ENCODE assay signal across 8 cellular contexts in the genomic region with DNA sequence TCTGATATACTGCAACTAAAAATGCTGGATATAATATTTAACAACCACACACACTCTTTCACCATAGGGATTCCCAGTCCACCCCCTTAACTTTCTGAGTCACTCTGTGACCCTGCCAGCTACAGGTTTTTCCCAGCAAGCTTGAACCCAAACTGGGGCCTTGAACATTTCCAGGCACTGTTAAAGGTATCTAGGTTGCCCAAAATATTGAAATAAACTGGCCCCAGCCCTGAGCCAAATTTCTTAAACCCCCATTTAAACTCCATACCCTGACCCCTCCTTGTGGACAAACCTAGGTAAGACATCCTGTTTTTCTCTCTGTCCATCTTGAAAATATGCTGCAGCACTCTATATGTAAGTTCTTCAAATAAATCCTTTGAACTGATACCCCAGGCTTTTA. TPM values are rescaled to one million over a fixed set of nuclear protein-coding genes. Genes with fewer than 3 reads are reported as not detected.
DNase-seq lines count a peak whose midpoint lies in the region; ATAC-seq and TF ChIP-seq lines count a peak whose summit lies in the region.

No MANE protein-coding gene starts in this region.

- H3K36me3 Mint-ChIP-seq in activated CD8-positive, alpha-beta memory T cell treated with anti-CD3 and anti-CD28 coated beads, Interleukin-2, amount 10 ng/mL, durations not matched to agents 7 days and 5 days: no peaks in the 10 kb centered on the region

- TF ChIP-seq CTCF in astrocyte of the spinal cord (IDR thresholded peaks at IDR 0.05; ENCODE audit: low read depth, low read length): peak; percentile 56
- peak; percentile 26 for TF ChIP-seq CTCF in mucosa of descending colon (IDR thresholded peaks at IDR 0.05)
- no peak for TF ChIP-seq CTCF in lower leg skin (IDR thresholded peaks at IDR 0.05)

- no peaks in the 10 kb centered on the region for H3K9me3 Mint-ChIP-seq in activated CD8-positive, alpha-beta memory T cell treated with anti-CD3 and anti-CD28 coated beads, Interleukin-2, amount 10 ng/mL, durations not matched to agents 7 days and 5 days (ENCODE audit: low read depth)

- peak; percentile 68 for ATAC-seq in activated CD8-positive, alpha-beta memory T cell treated with anti-CD3 and anti-CD28 coated beads, Interleukin-2, amount 10 ng/mL, durations not matched to agents 7 days and 5 days
- ATAC-seq in mucosa of descending colon (peak; percentile 61), GM21825 (IDR thresholded peaks at IDR 0.05; ENCODE audit: unreplicated experiment) (no peak)

- no peak for DNase-seq in activated CD8-positive, alpha-beta memory T cell treated with anti-CD3 and anti-CD28 coated beads, Interleukin-2, amount 10 ng/mL, durations not matched to agents 7 days and 5 days
- DNase-seq in activated CD8-positive, alpha-beta memory T cell treated with anti-CD3 and anti-CD28 coated beads for 24 hours: no peak
- DNase-seq in MV-4-11 (lab: John Stamatoyannopoulos, UW): peak; percentile 31
- peak; percentile 34 for DNase-seq in astrocyte of the spinal cord (ENCODE audit: low read depth, low spot score)
- no peak for DNase-seq in mucosa of descending colon
- no peak for DNase-seq in effector CD8-positive, alpha-beta T cell (lab: John Stamatoyannopoulos, UW)
- DNase-seq in lower leg skin (ENCODE audit: low spot score in 2 of 2): no peak

- no peaks in the 10 kb centered on the region for H3K36me3 ChIP-seq in mucosa of descending colon (ENCODE audit: low read depth)

- H3K9me3 ChIP-seq in mucosa of descending colon: no peaks in the 10 kb centered on the region

- intact Hi-C loops in mucosa of descending colon (cut with DNase I, micrococcal nuclease): loop anchor here in 1 of 2 donors (10.0 kb wide), 1 partner anchor 65 kb away; no protein-coding TSS in a partner anchor
- intact Hi-C loops in lower leg skin (cut with DNase I; ENCODE audit: low total_unique reads): no loop called here

- H3K4me1 Mint-ChIP-seq in activated CD8-positive, alpha-beta memory T cell treated with anti-CD3 and anti-CD28 coated beads, Interleukin-2, amount 10 ng/mL, durations not matched to agents 7 days and 5 days: no peaks in the 10 kb centered on the region

- H3K4me1 ChIP-seq in mucosa of descending colon (ENCODE audit: low read depth): no peaks in the 10 kb centered on the region

- CTCF ChIA-PET in activated CD8-positive, alpha-beta memory T cell treated with anti-CD3 and anti-CD28 coated beads, Interleukin-2, amount 10 ng/mL, durations not matched to agents 7 days and 5 days (lab: Charles Lee): interaction anchor here (0.7 to 1.5 kb wide), 6 partner anchors 9 to 172 kb away, joined by 3 to 6 read pairs (median 4); no protein-coding TSS in a partner anchor

- in situ Hi-C loops in astrocyte of the spinal cord (cut with HindIII; ENCODE audit: low sequenced_read_pairs): no loop called here

- H3K27ac Mint-ChIP-seq in activated CD8-positive, alpha-beta memory T cell treated with anti-CD3 and anti-CD28 coated beads, Interleukin-2, amount 10 ng/mL, durations not matched to agents 7 days and 5 days: no peak overlapping the region

- H3K27me3 Mint-ChIP-seq in activated CD8-positive, alpha-beta memory T cell treated with anti-CD3 and anti-CD28 coated beads, Interleukin-2, amount 10 ng/mL, durations not matched to agents 7 days and 5 days: peaks cover 13% of the 10 kb centered on the region

- H3K4me3 ChIP-seq in astrocyte of the spinal cord (ENCODE audit: low read depth, low read length) (no peak overlapping the region), mucosa of descending colon (no peak overlapping the region), lower leg skin (ENCODE audit: low read depth, poor library complexity, severe bottlenecking) (no peak overlapping the region)

- TF ChIP-seq POLR2A in lower leg skin (IDR thresholded peaks at IDR 0.05): no peak

- no peak overlapping the region for H3K4me3 Mint-ChIP-seq in activated CD8-positive, alpha-beta memory T cell treated with anti-CD3 and anti-CD28 coated beads, Interleukin-2, amount 10 ng/mL, durations not matched to agents 7 days and 5 days

RNA-seq across cellular contexts. Expression of gene DCTN1, which starts 19.7 kb away (rescaled TPM):
- total RNA-seq in activated CD8-positive, alpha-beta memory T cell treated with anti-CD3 and anti-CD28 coated beads, Interleukin-2, amount 10 ng/mL, durations not matched to agents 7 days and 5 days: 100 to 1,000 TPM in 1 of 2 experiments, 10 to 100 TPM in 1; 98.3 to 108 TPM
- total RNA-seq in mucosa of descending colon: 100 to 1,000 TPM; 114 to 159 (median 116) TPM
- 100 to 1,000 TPM in 1 of 4 donors, 10 to 100 TPM in 3; 76.5 to 106 (median 95.8) TPM for total RNA-seq in lower leg skin

RNA-seq across cellular contexts. Expression of gene C2orf81, which starts 21.6 kb away (rescaled TPM):
- 1 to 10 TPM in 1 of 2 experiments, under 1 TPM in 1; 0.93 to 1.8 TPM for total RNA-seq in activated CD8-positive, alpha-beta memory T cell treated with anti-CD3 and anti-CD28 coated beads, Interleukin-2, amount 10 ng/mL, durations not matched to agents 7 days and 5 days
- total RNA-seq in mucosa of descending colon (1 to 10 TPM in 2 of 3 donors, under 1 TPM in 1; 0.53 to 2.3 (median 1.9) TPM), lower leg skin (1 to 10 TPM in 3 of 4 donors, under 1 TPM in 1; 0.34 to 2.4 (median 1.2) TPM)

RNA-seq across cellular contexts. Expression of gene WDR54, which starts 21.7 kb away (rescaled TPM):
- 10 to 100 TPM; 82.7 to 84.0 TPM for total RNA-seq in activated CD8-positive, alpha-beta memory T cell treated with anti-CD3 and anti-CD28 coated beads, Interleukin-2, amount 10 ng/mL, durations not matched to agents 7 days and 5 days
- total RNA-seq in mucosa of descending colon (1 to 10 TPM; 4.0 to 4.8 (median 4.5) TPM), lower leg skin (10 to 100 TPM in 1 of 4 donors, 1 to 10 TPM in 3; 5.5 to 13.3 (median 8.0) TPM)

RNA-seq across cellular contexts. Expression of gene RTKN, which starts 42.0 kb away (rescaled TPM):
- 1 to 10 TPM in 1 of 2 experiments, under 1 TPM in 1; 0.50 to 1.9 TPM for total RNA-seq in activated CD8-positive, alpha-beta memory T cell treated with anti-CD3 and anti-CD28 coated beads, Interleukin-2, amount 10 ng/mL, durations not matched to agents 7 days and 5 days
- total RNA-seq in mucosa of descending colon (10 to 100 TPM; 49.2 to 60.7 (median 49.7) TPM), lower leg skin (10 to 100 TPM; 44.9 to 71.8 (median 48.3) TPM)

RNA-seq across cellular contexts. Expression of gene INO80B, which starts 55.1 kb away (rescaled TPM):
- total RNA-seq in activated CD8-positive, alpha-beta memory T cell treated with anti-CD3 and anti-CD28 coated beads, Interleukin-2, amount 10 ng/mL, durations not matched to agents 7 days and 5 days: 10 to 100 TPM; 31.1 to 39.5 TPM
- 10 to 100 TPM; 25.0 to 36.5 (median 32.3) TPM for total RNA-seq in mucosa of descending colon
- total RNA-seq in lower leg skin: 10 to 100 TPM; 19.3 to 39.6 (median 31.8) TPM

Comparison
In these comparisons a context has a peak if more than half of its experiments do, and no peak if none do; other contexts are left out.
1. DNase-seq: peak in MV-4-11 (single experiment) and astrocyte of the spinal cord (single experiment); none in activated CD8-positive, alpha-beta memory T cell treated with anti-CD3 and anti-CD28 coated beads, Interleukin-2, amount 10 ng/mL, durations not matched to agents 7 days and 5 days (single experiment), activated CD8-positive, alpha-beta memory T cell treated with anti-CD3 and anti-CD28 coated beads for 24 hours (single experiment), mucosa of descending colon (0 of 3), effector CD8-positive, alpha-beta T cell (single experiment) and lower leg skin (0 of 2).
2. CTCF ChIP-seq: peak in astrocyte of the spinal cord (single experiment) and mucosa of descending colon (single experiment); none in lower leg skin (0 of 3).
3. RNA of gene WDR54, which starts 21.7 kb away (total RNA-seq): 82.7 to 84.0 TPM in activated CD8-positive, alpha-beta memory T cell treated with anti-CD3 and anti-CD28 coated beads, Interleukin-2, amount 10 ng/mL, durations not matched to agents 7 days and 5 days; 5.5 to 13.3 TPM in lower leg skin and 4.0 to 4.8 TPM in mucosa of descending colon; every median in the first group is over 4 times any median in the second.